In genomic region chr10:1136268-1136667, GRCh38 we compare ENCODE assay signal across 33 cellular contexts.
"Had no signal": no experiment of that assay in that cellular context is flagged by ENCODE, and none has a peak within 500 bp of the region (broad histone marks: within the 10 kb centered on the region; RNA-seq: fewer than 3 reads in every experiment).

No MANE protein-coding gene starts in this region.

- H3K9me3 ChIP-seq: body of pancreas had no signal

- H3K27me3 Mint-ChIP-seq: activated CD4-positive, alpha-beta T cell treated with anti-CD3 and anti-CD28 coated beads for 36 hours; activated T-cell treated with anti-CD3 and anti-CD28 coated beads, Interleukin-2, amount 50 U/mL, for 24 hours had no signal

- ATAC-seq: activated CD4-positive, alpha-beta T cell treated with anti-CD3 and anti-CD28 coated beads for 36 hours; activated CD4-positive, CD25-positive, alpha-beta regulatory T cell treated with anti-CD3 and anti-CD28 coated beads, Interleukin-2, amount 50 U/mL, for 24 hours; activated CD8-positive, alpha-beta memory T cell treated with anti-CD3 and anti-CD28 coated beads, Interleukin-2, amount 10 ng/mL, durations not matched to agents 7 days and 5 days; activated CD8-positive, alpha-beta T cell treated with anti-CD3 and anti-CD28 coated beads, Interleukin-2, amount 10 ng/mL, durations not matched to agents 7 days and 5 days; activated naive CD4-positive, alpha-beta T cell treated with anti-CD3 and anti-CD28 coated beads, Interleukin-2, amount 50 U/mL, for 72 hours; body of pancreas had no signal

- H3K4me1 ChIP-seq: adrenal gland, body of pancreas, breast epithelium had no signal

- H3K4me3 Mint-ChIP-seq: activated CD4-positive, alpha-beta memory T cell treated with anti-CD3 and anti-CD28 coated beads, Interleukin-2, amount 10 ng/mL, durations not matched to agents 7 days and 5 days; activated CD4-positive, alpha-beta T cell treated with anti-CD3 and anti-CD28 coated beads for 36 hours; activated CD4-positive, alpha-beta T cell treated with anti-CD3 and anti-CD28 coated beads, Interleukin-2, amount 10 ng/mL, durations not matched to agents 7 days and 5 days; activated CD8-positive, alpha-beta memory T cell treated with anti-CD3 and anti-CD28 coated beads, Interleukin-2, amount 10 ng/mL, durations not matched to agents 7 days and 5 days; activated CD8-positive, alpha-beta T cell treated with anti-CD3 and anti-CD28 coated beads, Interleukin-2, amount 10 ng/mL, durations not matched to agents 7 days and 5 days; activated naive CD4-positive, alpha-beta T cell treated with anti-CD3 and anti-CD28 coated beads for 36 hours; activated naive CD8-positive, alpha-beta T cell treated with anti-CD3 and anti-CD28 coated beads for 36 hours; activated T-cell treated with anti-CD3 and anti-CD28 coated beads, Interleukin-2, amount 50 U/mL, for 24 hours; T-helper 1 cell treated with Interleukin-12 subunit alpha and Interleukin-12 subunit beta and Interleukin-4 antibody, amounts not matched to agents 30 μg/mL and 1 μg/mL, for 36 hours; T-helper 2 cell treated with Interferon-gamma antibody and Interleukin-4, amounts not matched to agents 5 μg/mL and 100 μg/mL, for 36 hours had no signal

- H3K27ac ChIP-seq: adrenal gland, body of pancreas, brain microvascular endothelial cell, breast epithelium, VCaP had no signal

- DNase-seq: activated CD4-positive, alpha-beta memory T cell treated with anti-CD3 and anti-CD28 coated beads, Interleukin-2, amount 10 ng/mL, durations not matched to agents 7 days and 5 days; activated CD4-positive, alpha-beta T cell treated with anti-CD3 and anti-CD28 coated beads for 1 hour; activated CD4-positive, alpha-beta T cell treated with anti-CD3 and anti-CD28 coated beads for 36 hours; activated CD4-positive, alpha-beta T cell treated with anti-CD3 and anti-CD28 coated beads for 48 hours; activated CD4-positive, alpha-beta T cell treated with anti-CD3 and anti-CD28 coated beads, Interleukin-2, amount 10 ng/mL, durations not matched to agents 7 days and 5 days; activated CD4-positive, alpha-beta T cell treated with anti-CD3 and anti-CD28 coated beads, Interleukin-2, amount 50 U/mL, for 48 hours; activated CD4-positive, CD25-positive, alpha-beta regulatory T cell; activated CD8-positive, alpha-beta memory T cell treated with anti-CD3 and anti-CD28 coated beads, Interleukin-2, amount 10 ng/mL, durations not matched to agents 7 days and 5 days; activated CD8-positive, alpha-beta memory T cell treated with anti-CD3 and anti-CD28 coated beads, Interleukin-2, amount 50 U/mL, for 48 hours; activated effector memory CD4-positive, alpha-beta T cell treated with Interleukin-2 at 50 U/mL for 16 hours; activated gamma-delta T cell; activated naive CD4-positive, alpha-beta T cell treated with anti-CD3 and anti-CD28 coated beads for 36 hours; activated naive CD4-positive, alpha-beta T cell treated with anti-CD3 and anti-CD28 coated beads, Interleukin-2, amount 50 U/mL, for 16 hours; activated naive CD8-positive, alpha-beta T cell treated with anti-CD3 and anti-CD28 coated beads for 36 hours; activated T-cell treated with anti-CD3 and anti-CD28 coated beads, Interleukin-2, amount 50 U/mL, for 24 hours; activated T-cell treated with anti-CD3 and anti-CD28 coated beads, Interleukin-2, amount 50 U/mL, for 48 hours; adrenal gland; amniotic stem cell; aorta; body of pancreas; brain microvascular endothelial cell; central memory CD4-positive, alpha-beta T cell; T-helper 1 cell; T-helper 2 cell; T-helper 9 cell had no signal

- H3K4me3 ChIP-seq: adrenal gland, body of pancreas, breast epithelium had no signal

- H3K27me3 ChIP-seq: adrenal gland, body of pancreas, brain microvascular endothelial cell, breast epithelium had no signal

- H3K27ac Mint-ChIP-seq: activated CD4-positive, alpha-beta memory T cell treated with anti-CD3 and anti-CD28 coated beads, Interleukin-2, amount 10 ng/mL, durations not matched to agents 7 days and 5 days; activated CD4-positive, alpha-beta T cell treated with anti-CD3 and anti-CD28 coated beads for 36 hours; activated CD4-positive, alpha-beta T cell treated with anti-CD3 and anti-CD28 coated beads, Interleukin-2, amount 10 ng/mL, durations not matched to agents 7 days and 5 days; activated CD8-positive, alpha-beta memory T cell treated with anti-CD3 and anti-CD28 coated beads, Interleukin-2, amount 10 ng/mL, durations not matched to agents 7 days and 5 days; activated CD8-positive, alpha-beta T cell treated with anti-CD3 and anti-CD28 coated beads, Interleukin-2, amount 10 ng/mL, durations not matched to agents 7 days and 5 days; activated naive CD4-positive, alpha-beta T cell treated with anti-CD3 and anti-CD28 coated beads for 36 hours; activated naive CD4-positive, alpha-beta T cell treated with anti-CD3 and anti-CD28 coated beads, Interleukin-2, amount 50 U/mL, for 72 hours; activated naive CD8-positive, alpha-beta T cell treated with anti-CD3 and anti-CD28 coated beads for 36 hours; activated T-cell treated with anti-CD3 and anti-CD28 coated beads, Interleukin-2, amount 50 U/mL, for 24 hours; activated T-helper 2 cell treated with anti-CD3 and anti-CD28 coated beads, Interferon-gamma antibody, Interleukin-2, Interleukin-4, amounts not matched to agents 10 μg/mL and 5 μg/mL and 100 μg/mL, durations not matched to agents 14 hours and 24 hours and 36 hours; T-helper 1 cell treated with Interleukin-12 subunit alpha and Interleukin-12 subunit beta and Interleukin-4 antibody, amounts not matched to agents 30 μg/mL and 1 μg/mL, for 36 hours; T-helper 2 cell treated with Interferon-gamma antibody and Interleukin-4, amounts not matched to agents 5 μg/mL and 100 μg/mL, for 36 hours had no signal
